Comparison of ENCODE assay signal across 21 cellular contexts in the genomic region with DNA sequence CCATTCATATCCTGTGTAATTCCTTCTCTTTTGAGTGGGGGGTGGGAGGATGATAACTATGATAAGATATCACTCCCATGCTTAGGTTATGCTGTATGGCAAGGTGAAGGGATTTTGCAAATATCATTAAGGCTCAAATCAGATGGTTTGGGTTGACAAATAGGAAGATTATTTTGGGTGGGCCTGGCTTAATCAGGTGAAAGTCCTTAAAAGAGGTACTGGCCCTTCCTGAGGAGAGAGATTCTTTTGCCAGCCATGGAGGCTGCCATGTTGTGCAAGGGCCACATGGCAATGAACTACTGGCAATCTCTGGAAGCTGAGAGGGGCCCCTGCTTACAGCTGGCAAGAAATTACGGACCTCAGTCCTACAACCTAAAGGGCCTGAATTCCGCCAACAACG.
A peak's percentile ranks its signal among the peaks of the same experiment; 100 is the strongest.
DNase-seq lines count a peak whose midpoint lies in the region; ATAC-seq, FAIRE-seq and TF ChIP-seq lines count a peak whose summit lies in the region.
"Had no signal": no experiment of that assay in that cellular context is flagged by ENCODE, and none has a peak within 500 bp of the region (broad histone marks: within the 10 kb centered on the region; RNA-seq: fewer than 3 reads in every experiment).

No MANE protein-coding gene starts in this region.

- H3K9me1 ChIP-seq in K562 (ENCODE audit: control insufficient read depth, insufficient read depth, low read length), result no peaks in the 10 kb centered on the region

- in situ Hi-C loops in K562 (cut with MboI), result no loop called here

- H3K27me3 Mint-ChIP-seq in activated T-cell treated with anti-CD3 and anti-CD28 coated beads, Interleukin-2, amount 50 U/mL, for 72 hours (ENCODE audit: low read depth), result peaks cover 17% of the 10 kb centered on the region

- intact Hi-C loops in K562 (cut with micrococcal nuclease), result loop anchor here (2.0 to 10.0 kb wide), 2 partner anchors 183 to 307 kb away; no protein-coding TSS in a partner anchor

- no peak overlapping the region for H3K4me3 Mint-ChIP-seq in activated T-cell treated with anti-CD3 and anti-CD28 coated beads, Interleukin-2, amount 50 U/mL, for 72 hours
- H3K4me3 Mint-ChIP-seq: CD14-positive monocyte; CD4-positive, alpha-beta memory T cell; CD8-positive, alpha-beta memory T cell had no signal

- no peak for ATAC-seq in K562
- ATAC-seq in activated T-cell treated with anti-CD3 and anti-CD28 coated beads, Interleukin-2, amount 50 U/mL, for 72 hours (replicated peaks in 1 of 2), result no peak
- no peak for ATAC-seq in gastroesophageal sphincter

- H3K27me3 ChIP-seq in K562 (ENCODE audit: control insufficient read depth in 2 of 2, insufficient read depth in 2 of 2, low read length in 2 of 2), result no peaks in the 10 kb centered on the region
- 0 out of 2 replicates have a peak, but pooled peaks cover 5% of the 10 kb centered on the region for H3K27me3 ChIP-seq in MG63
- H3K27me3 ChIP-seq in gastroesophageal sphincter, result peaks cover 16% of the 10 kb centered on the region
- H3K27me3 ChIP-seq: BE2C, BLaER1 had no signal

- WGBS in K562 (ENCODE audit: insufficient coverage, low coverage, missing lambda C conversion rate), result 0% methylated on average over 3 of the region's 3 CpGs
- WGBS in gastroesophageal sphincter (ENCODE audit: low coverage in 1 of 2), 2 donors, result 87% methylated on average over 3 of the region's 3 CpGs; no CpG with 5 or more reads in 1 of the 2 donors

- H3K27ac ChIP-seq in K562 (ENCODE audit: extremely low read depth, low read depth, low read length) (no peak overlapping the region), gastroesophageal sphincter (no peak overlapping the region)
- H3K27ac ChIP-seq: BLaER1 had no signal

- no peak overlapping the region for H3K9ac ChIP-seq in K562 (ENCODE audit: insufficient read depth in 1 of 2, low read depth in 2 of 2, low read length in 2 of 2)
- H3K9ac ChIP-seq: BLaER1 had no signal

- H2AFZ ChIP-seq in K562 (ENCODE audit: low read depth, low read length), result no peak overlapping the region

- H3K9me3 ChIP-seq in K562 (replicated peaks; ENCODE audit: control insufficient read depth, insufficient read depth, low read depth, low read length) (no peaks in the 10 kb centered on the region), MG63 (no peaks in the 10 kb centered on the region), gastroesophageal sphincter (no peaks in the 10 kb centered on the region)
- H3K9me3 ChIP-seq: BE2C, BLaER1 had no signal

- H3K27ac Mint-ChIP-seq in activated T-cell treated with anti-CD3 and anti-CD28 coated beads, Interleukin-2, amount 50 U/mL, for 72 hours, result no peak overlapping the region
- H3K27ac Mint-ChIP-seq: CD14-positive monocyte; CD4-positive, alpha-beta memory T cell; CD4-positive, CD25-positive, alpha-beta regulatory T cell; CD8-positive, alpha-beta memory T cell had no signal

- peaks cover 0 to 1% of the 10 kb centered on the region in 2 donors for H3K36me3 Mint-ChIP-seq in activated T-cell treated with anti-CD3 and anti-CD28 coated beads, Interleukin-2, amount 50 U/mL, for 72 hours (ENCODE audit: insufficient read depth in 2 of 2)
- H3K36me3 Mint-ChIP-seq: CD14-positive monocyte; CD4-positive, alpha-beta memory T cell; CD4-positive, CD25-positive, alpha-beta regulatory T cell; CD8-positive, alpha-beta memory T cell had no signal

- no peaks in the 10 kb centered on the region for H3K79me2 ChIP-seq in K562 (ENCODE audit: control insufficient read depth, insufficient read depth, low read length)

- H4K20me1 ChIP-seq in K562 (replicated peaks; ENCODE audit: control insufficient read depth, insufficient read depth, low read length), result no peaks in the 10 kb centered on the region
- H4K20me1 ChIP-seq: BLaER1 had no signal

- no peak for TF ChIP-seq CTCF in K562 (IDR thresholded peaks at IDR 0.05 in 2 of 3, conservative IDR thresholded peaks at IDR 0.05 in 1 of 3; ENCODE audit: insufficient read depth in 2 of 3, low read depth in 1 of 3, low read length in 3 of 3)
- no peak for TF ChIP-seq CTCF in gastroesophageal sphincter (IDR thresholded peaks at IDR 0.05)

- CTCF ChIA-PET in HEK293T (lab: Yijun Ruan, JAX) (no interaction called here), K562 (lab: Yijun Ruan, JAX; ENCODE audit: low intra/inter-chr PET ratio) (no interaction called here)

- no peak for TF ChIP-seq POLR2A in K562 (conservative IDR thresholded peaks at IDR 0.05)
- no peak for TF ChIP-seq POLR2A in gastroesophageal sphincter (IDR thresholded peaks at IDR 0.05)

- BruUV-seq in K562 (replicated peaks; lab: Mats Ljungman, UMichigan), result no TSS peak

- no peaks in the 10 kb centered on the region for H3K4me1 Mint-ChIP-seq in activated T-cell treated with anti-CD3 and anti-CD28 coated beads, Interleukin-2, amount 50 U/mL, for 72 hours (ENCODE audit: low read depth)
- H3K4me1 Mint-ChIP-seq: CD14-positive monocyte; CD4-positive, alpha-beta memory T cell; CD4-positive, CD25-positive, alpha-beta regulatory T cell; CD8-positive, alpha-beta memory T cell had no signal

- TF ChIP-seq RAD21 in K562 (CRISPR knock-in tag; conservative IDR thresholded peaks at IDR 0.05 in 1 of 2, IDR thresholded peaks at IDR 0.05 in 1 of 2), result no peak

- H3K9me3 Mint-ChIP-seq in activated T-cell treated with anti-CD3 and anti-CD28 coated beads, Interleukin-2, amount 50 U/mL, for 72 hours, result peaks cover 3% of the 10 kb centered on the region in 2 donors
- H3K9me3 Mint-ChIP-seq: CD14-positive monocyte had no signal

- no peak overlapping the region for H3K4me3 ChIP-seq in K562
- no peak overlapping the region for H3K4me3 ChIP-seq in MG63
- H3K4me3 ChIP-seq in gastroesophageal sphincter, result no peak overlapping the region
- H3K4me3 ChIP-seq: BLaER1 had no signal

- TF ChIP-seq EP300 in K562 (IDR thresholded peaks at IDR 0.05; ENCODE audit: low read length) (no peak), gastroesophageal sphincter (IDR thresholded peaks at IDR 0.05) (no peak)

- H3K4me1 ChIP-seq in K562 (replicated peaks in 1 of 2; ENCODE audit: control insufficient read depth in 2 of 2, insufficient read depth in 2 of 2, low read length in 2 of 2), result no peaks in the 10 kb centered on the region
- H3K4me1 ChIP-seq in gastroesophageal sphincter, result no peaks in the 10 kb centered on the region
- H3K4me1 ChIP-seq: BE2C, BLaER1 had no signal

- H3K36me3 ChIP-seq in K562 (ENCODE audit: control insufficient read depth, insufficient read depth, low read length) (no peaks in the 10 kb centered on the region), MG63 (no peaks in the 10 kb centered on the region), gastroesophageal sphincter (no peaks in the 10 kb centered on the region)
- H3K36me3 ChIP-seq: BE2C, BLaER1 had no signal

- POLR2A ChIA-PET in HEK293T (lab: Yijun Ruan, JAX), result no interaction called here
- POLR2A ChIA-PET in K562 (lab: Yijun Ruan, JAX), result no interaction called here

- no peak overlapping the region for H3K4me2 ChIP-seq in K562 (ENCODE audit: insufficient read depth, low read length)
- H3K4me2 ChIP-seq: BLaER1 had no signal

- FAIRE-seq in K562 (lab: Jason Lieb, UNC), result no peak
- FAIRE-seq: A204.1, G401.6, GM12891, GM19239 had no signal

- DNase-seq in HEK293T (ENCODE audit: extremely low spot score) (no peak), K562 (ENCODE audit: extremely low read depth in 1 of 4, low spot score in 3 of 4) (no peak), MG63 (no peak)
- DNase-seq in activated T-cell treated with anti-CD3 and anti-CD28 coated beads, Interleukin-2, amount 50 U/mL, for 72 hours, result no peak
- DNase-seq: 8988T; ACHN; BE2C; C1 segment of cervical spinal cord; CD4-positive, alpha-beta memory T cell; CD4-positive, CD25-positive, alpha-beta regulatory T cell; CD8-positive, alpha-beta memory T cell; COR-L47; DMS79 treated with DMSO at 0.1 percent for 48 hours; GF-D8 had no signal

TF ChIP-seq in HEK293T, 16 proteins besides CTCF, POLR2A, EP300 and RAD21:
- TF ChIP-seq HDGF (IDR thresholded peaks at IDR 0.05; ENCODE audit: borderline replicate concordance), result no peak
- peak; percentile 55; the same call in 1 of the 2 replicates for TF ChIP-seq FOXM1 (IDR thresholded peaks at IDR 0.05; ENCODE audit: borderline replicate concordance)
TF ChIP-seq in HEK293T: peak in this region for 1.

TF ChIP-seq in K562, 482 proteins besides CTCF, POLR2A, EP300 and RAD21 (continues in another document):
- TF ChIP-seq RHOXF2B (CRISPR knock-in tag; conservative IDR thresholded peaks at IDR 0.05) (no peak), ZNF696 (CRISPR knock-in tag; conservative IDR thresholded peaks at IDR 0.05) (no peak), MAZ (CRISPR knock-in tag; conservative IDR thresholded peaks at IDR 0.05 in 1 of 2, IDR thresholded peaks at IDR 0.05 in 1 of 2) (no peak)
- TF ChIP-seq, protein P1, sequence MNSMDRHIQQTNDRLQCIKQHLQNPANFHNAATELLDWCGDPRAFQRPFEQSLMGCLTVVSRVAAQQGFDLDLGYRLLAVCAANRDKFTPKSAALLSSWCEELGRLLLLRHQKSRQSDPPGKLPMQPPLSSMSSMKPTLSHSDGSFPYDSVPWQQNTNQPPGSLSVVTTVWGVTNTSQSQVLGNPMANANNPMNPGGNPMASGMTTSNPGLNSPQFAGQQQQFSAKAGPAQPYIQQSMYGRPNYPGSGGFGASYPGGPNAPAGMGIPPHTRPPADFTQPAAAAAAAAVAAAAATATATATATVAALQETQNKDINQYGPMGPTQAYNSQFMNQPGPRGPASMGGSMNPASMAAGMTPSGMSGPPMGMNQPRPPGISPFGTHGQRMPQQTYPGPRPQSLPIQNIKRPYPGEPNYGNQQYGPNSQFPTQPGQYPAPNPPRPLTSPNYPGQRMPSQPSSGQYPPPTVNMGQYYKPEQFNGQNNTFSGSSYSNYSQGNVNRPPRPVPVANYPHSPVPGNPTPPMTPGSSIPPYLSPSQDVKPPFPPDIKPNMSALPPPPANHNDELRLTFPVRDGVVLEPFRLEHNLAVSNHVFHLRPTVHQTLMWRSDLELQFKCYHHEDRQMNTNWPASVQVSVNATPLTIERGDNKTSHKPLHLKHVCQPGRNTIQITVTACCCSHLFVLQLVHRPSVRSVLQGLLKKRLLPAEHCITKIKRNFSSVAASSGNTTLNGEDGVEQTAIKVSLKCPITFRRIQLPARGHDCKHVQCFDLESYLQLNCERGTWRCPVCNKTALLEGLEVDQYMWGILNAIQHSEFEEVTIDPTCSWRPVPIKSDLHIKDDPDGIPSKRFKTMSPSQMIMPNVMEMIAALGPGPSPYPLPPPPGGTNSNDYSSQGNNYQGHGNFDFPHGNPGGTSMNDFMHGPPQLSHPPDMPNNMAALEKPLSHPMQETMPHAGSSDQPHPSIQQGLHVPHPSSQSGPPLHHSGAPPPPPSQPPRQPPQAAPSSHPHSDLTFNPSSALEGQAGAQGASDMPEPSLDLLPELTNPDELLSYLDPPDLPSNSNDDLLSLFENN (IDR thresholded peaks at IDR 0.05; ENCODE audit: low read depth in 2 of 2, low read length in 2 of 2), result no peak
- TF ChIP-seq, protein P2, sequence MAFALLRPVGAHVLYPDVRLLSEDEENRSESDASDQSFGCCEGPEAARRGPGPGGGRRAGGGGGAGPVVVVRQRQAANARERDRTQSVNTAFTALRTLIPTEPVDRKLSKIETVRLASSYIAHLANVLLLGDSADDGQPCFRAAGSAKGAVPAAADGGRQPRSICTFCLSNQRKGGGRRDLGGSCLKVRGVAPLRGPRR (CRISPR knock-in tag; IDR thresholded peaks at IDR 0.05), result no peak
